In the genomic region with DNA sequence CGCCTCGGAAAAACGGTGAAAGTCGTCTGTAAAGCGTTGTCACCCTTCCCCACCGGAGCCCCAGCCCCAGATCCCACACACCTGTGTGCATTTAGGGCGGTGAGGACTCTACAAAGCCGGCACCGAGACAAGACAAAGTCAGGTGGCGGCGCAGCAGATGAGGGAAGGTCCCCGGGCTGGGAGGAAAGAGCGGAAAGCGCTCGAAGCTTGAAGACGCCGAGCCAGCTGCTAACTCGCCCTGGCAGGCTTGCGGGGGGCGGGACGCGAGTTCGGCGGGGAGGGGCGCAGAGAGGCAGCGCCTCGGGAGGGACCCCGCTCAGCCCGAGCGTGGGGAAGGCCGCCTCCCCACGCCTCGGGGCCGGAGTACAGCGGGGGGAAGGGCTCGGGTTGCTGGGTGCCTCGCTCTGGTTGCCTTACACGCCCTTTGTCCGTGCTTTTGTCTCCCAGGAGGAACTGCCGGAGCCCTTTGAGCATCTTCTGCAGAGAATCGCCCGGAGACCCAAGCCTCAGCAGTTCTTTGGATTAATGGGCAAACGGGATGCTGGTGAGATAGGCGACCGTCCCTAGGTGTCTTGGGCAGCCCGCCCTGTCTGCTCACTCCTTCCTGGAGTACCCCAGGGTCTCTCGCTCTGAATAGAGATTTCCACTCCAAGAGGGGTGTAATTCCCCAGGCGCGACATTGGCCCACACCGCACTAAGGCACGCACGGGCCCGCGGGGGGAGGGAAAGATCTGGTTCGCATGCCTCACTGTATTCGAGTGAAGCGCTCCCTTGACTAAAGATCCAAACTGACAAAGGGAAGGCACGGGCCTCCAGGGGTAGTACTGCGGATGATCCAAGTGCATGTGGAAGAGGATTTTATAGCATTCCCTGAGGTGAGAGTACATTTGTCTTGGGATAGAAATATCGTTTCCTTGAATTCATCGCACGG, we compare ENCODE assay signal across 11 cellular contexts. TPM values are rescaled to one million over a fixed set of nuclear protein-coding genes. Genes with fewer than 3 reads are reported as not detected.
DNase-seq lines count a peak whose midpoint lies in the region; ATAC-seq and TF ChIP-seq lines count a peak whose summit lies in the region.
"Had no signal": no experiment of that assay in that cellular context is flagged by ENCODE, and none has a peak within 500 bp of the region (broad histone marks: within the 10 kb centered on the region; RNA-seq: fewer than 3 reads in every experiment).

No MANE protein-coding gene starts in this region.

- BruUV-seq in mammary epithelial cell (replicated peaks; lab: Mats Ljungman, UMichigan), result no TSS peak

- intact Hi-C loops in left ventricle myocardium inferior (cut with micrococcal nuclease), result no loop called here
- intact Hi-C loops in heart right ventricle (cut with DNase I), result no loop called here
- intact Hi-C loops in mammary epithelial cell (cut with micrococcal nuclease), result no loop called here
- intact Hi-C loops in upper lobe of right lung (cut with DNase I), result no loop called here

- H3K27me3 ChIP-seq in left ventricle myocardium inferior (ENCODE audit: low read depth) (peaks cover 98% of the 10 kb centered on the region), heart right ventricle (peaks cover 12 to 98% (median 79%) of the 10 kb centered on the region in 7 donors), mammary epithelial cell (ENCODE audit: insufficient read depth, low read length) (peaks cover 33% of the 10 kb centered on the region), muscle layer of colon (ENCODE audit: control insufficient read depth in 1 of 2, insufficient read depth in 2 of 2, low read length in 2 of 2) (peaks cover 15 to 37% of the 10 kb centered on the region in 2 donors), upper lobe of right lung (peaks cover 62% of the 10 kb centered on the region)

- H3K4me1 ChIP-seq in left ventricle myocardium inferior, result peaks cover 19% of the 10 kb centered on the region
- H3K4me1 ChIP-seq in heart right ventricle, result peaks cover 0 to 24% (median 10%) of the 10 kb centered on the region in 9 donors
- H3K4me1 ChIP-seq in mammary epithelial cell (ENCODE audit: insufficient read depth, low read length), result peaks cover 12% of the 10 kb centered on the region
- no peaks in the 10 kb centered on the region for H3K4me1 ChIP-seq in muscle layer of colon (ENCODE audit: insufficient read depth, low read length)
- H3K4me1 ChIP-seq in upper lobe of right lung, result no peaks in the 10 kb centered on the region

- DNase-seq in left ventricle myocardium inferior (no peak), heart right ventricle (no peak), mammary epithelial cell (no peak), upper lobe of right lung (no peak), medulla oblongata (ENCODE audit: extremely low spot score) (no peak), NCI-H345 (lab: John Stamatoyannopoulos, UW) (no peak), NCI-H187 (lab: John Stamatoyannopoulos, UW) (no peak)
- DNase-seq: CD4-positive, CD25-positive, alpha-beta regulatory T cell; SHP77 had no signal

- TF ChIP-seq CTCF in left ventricle myocardium inferior (IDR thresholded peaks at IDR 0.05; ENCODE audit: borderline replicate concordance) (no peak), heart right ventricle (IDR thresholded peaks at IDR 0.05) (no peak), mammary epithelial cell (conservative IDR thresholded peaks at IDR 0.05 in 1 of 2, IDR thresholded peaks at IDR 0.05 in 1 of 2; ENCODE audit: extremely low read depth in 1 of 2, insufficient read depth in 1 of 2, low read depth in 1 of 2, low read length in 2 of 2) (no peak), upper lobe of right lung (IDR thresholded peaks at IDR 0.05) (no peak)

- H3K4me2 ChIP-seq in mammary epithelial cell (ENCODE audit: insufficient read depth, low read depth, low read length), result peak overlapping the region; percentile 41

- ATAC-seq in heart right ventricle (no peak), upper lobe of right lung (peak; percentile 36)

- H2AFZ ChIP-seq in mammary epithelial cell (ENCODE audit: low read depth, low read length), result no peak overlapping the region

- H3K9me3 ChIP-seq in left ventricle myocardium inferior (replicated peaks) (no peaks in the 10 kb centered on the region), heart right ventricle (no peaks in the 10 kb centered on the region), mammary epithelial cell (replicated peaks; ENCODE audit: insufficient read depth, low read length) (no peaks in the 10 kb centered on the region), muscle layer of colon (ENCODE audit: low read length) (no peaks in the 10 kb centered on the region), upper lobe of right lung (no peaks in the 10 kb centered on the region)
- H3K9me3 ChIP-seq: neutrophil had no signal

- H3K27ac ChIP-seq in left ventricle myocardium inferior (replicated peaks) (no peak overlapping the region), heart right ventricle (no peak overlapping the region), mammary epithelial cell (ENCODE audit: insufficient read depth, low read depth, low read length) (no peak overlapping the region), muscle layer of colon (ENCODE audit: low read depth, low read length) (no peak overlapping the region), upper lobe of right lung (no peak overlapping the region)
- H3K27ac ChIP-seq: neutrophil had no signal

- CTCF ChIA-PET in mammary epithelial cell (lab: Charles Lee; ENCODE audit: low non-redundant PET), result no interaction called here

- 2 to 3% methylated on average over 60 to 62 of the region's 62 CpGs for WGBS in heart right ventricle, 2 donors
- 9% methylated on average over 23 of the region's 62 CpGs for WGBS in mammary epithelial cell (ENCODE audit: low coverage, missing lambda C conversion rate)

- dilution Hi-C loops in mammary epithelial cell (cut with HindIII; ENCODE audit: low sequenced_read_pairs), result no loop called here

- in situ Hi-C loops in mammary epithelial cell (cut with MboI; ENCODE audit: low sequenced_read_pairs in 2 of 2), result no loop called here

- H3K9ac ChIP-seq in mammary epithelial cell (ENCODE audit: insufficient read depth, low read length), result no peak overlapping the region
- no peak overlapping the region for H3K9ac ChIP-seq in muscle layer of colon (ENCODE audit: low read length)

- no peaks in the 10 kb centered on the region for H3K36me3 ChIP-seq in left ventricle myocardium inferior
- no peaks in the 10 kb centered on the region for H3K36me3 ChIP-seq in heart right ventricle
- H3K36me3 ChIP-seq in mammary epithelial cell (ENCODE audit: insufficient read depth, low read length), result no peaks in the 10 kb centered on the region
- no peaks in the 10 kb centered on the region for H3K36me3 ChIP-seq in muscle layer of colon (ENCODE audit: insufficient read depth, low read length)
- no peaks in the 10 kb centered on the region for H3K36me3 ChIP-seq in upper lobe of right lung
- H3K36me3 ChIP-seq: neutrophil had no signal

- H3K4me3 ChIP-seq in left ventricle myocardium inferior, result peak overlapping the region; percentile 50
- peak overlapping the region in 5 of 10 donors; percentile 1 to 30 (median 20) for H3K4me3 ChIP-seq in heart right ventricle
- H3K4me3 ChIP-seq in mammary epithelial cell (replicated peaks in 1 of 3; ENCODE audit: insufficient read depth in 1 of 3, low read depth in 2 of 3, low read length in 3 of 3), result no peak overlapping the region
- H3K4me3 ChIP-seq in muscle layer of colon (ENCODE audit: low read depth in 1 of 2, low read length in 2 of 2), result peak overlapping the region; percentile 10 to 14
- H3K4me3 ChIP-seq in upper lobe of right lung, result no peak overlapping the region

- no peaks in the 10 kb centered on the region for H4K20me1 ChIP-seq in mammary epithelial cell (ENCODE audit: insufficient read depth, low read length)

- H3K79me2 ChIP-seq in mammary epithelial cell (ENCODE audit: insufficient read depth, low read length), result no peaks in the 10 kb centered on the region

RNA-seq across cellular contexts. Expression of a gene that starts 1.7 kb away (rescaled TPM):
- total RNA-seq in left ventricle myocardium inferior (not detected), heart right ventricle (not detected), mammary epithelial cell (not detected), upper lobe of right lung (not detected)
- polyA plus RNA-seq in heart right ventricle (under 1 TPM in 1 of 2 donors, not detected in 1; 0.06 TPM), mammary epithelial cell (not detected)
- polyA minus RNA-seq in mammary epithelial cell, result not detected
- total RNA-seq: CD4-positive, CD25-positive, alpha-beta regulatory T cell had no signal
- polyA plus RNA-seq: CD4-positive, CD25-positive, alpha-beta regulatory T cell had no signal

Comparison
In these comparisons a context has a peak if more than half of its experiments do, and no peak if none do; other contexts are left out.
1. H3K4me3 ChIP-seq: peak in left ventricle myocardium inferior (single experiment) and muscle layer of colon (2 of 2); none in mammary epithelial cell (0 of 3) and upper lobe of right lung (single experiment).